ENCODE assay signal across 8 cellular contexts in the genomic region with DNA sequence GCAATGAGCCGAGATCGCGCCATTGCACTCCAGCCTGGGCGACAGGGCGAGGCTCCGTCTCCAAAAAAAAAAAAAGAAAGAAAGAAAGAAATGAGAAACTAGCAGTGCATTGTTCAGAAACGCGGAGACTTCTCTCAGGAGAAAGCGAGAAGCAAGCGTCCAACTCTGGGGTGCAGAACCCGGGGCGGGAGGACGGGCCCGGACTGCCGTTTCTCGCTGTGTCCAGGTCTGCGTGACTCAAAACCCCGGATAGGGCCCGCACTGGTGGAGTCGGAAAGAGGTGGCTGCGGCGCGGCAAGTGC. TPM values are rescaled to one million over a fixed set of nuclear protein-coding genes. Genes with fewer than 3 reads are reported as not detected.
DNase-seq lines count a peak whose midpoint lies in the region; ATAC-seq and TF ChIP-seq lines count a peak whose summit lies in the region.

No MANE protein-coding gene starts in this region.

- H3K9ac ChIP-seq in MM.1S (ENCODE audit: low read length): peak overlapping the region; percentile 100

- H3K4me2 ChIP-seq in MM.1S (ENCODE audit: low read depth, low read length): peak overlapping the region; percentile 94

- H2AFZ ChIP-seq in MM.1S (ENCODE audit: low read length): peak overlapping the region; percentile 71

- H3K27ac ChIP-seq in MM.1S (ENCODE audit: low read length): peak overlapping the region; percentile 100; the same call in 1 of the 2 replicates
- peak overlapping the region; percentile 57 for H3K27ac ChIP-seq in ectodermal cell (ENCODE audit: insufficient read depth, low read depth, low read length, poor library complexity, severe bottlenecking)

- H3K36me3 ChIP-seq in BE2C (no peaks in the 10 kb centered on the region), MM.1S (replicated peaks; ENCODE audit: insufficient read depth, low read length) (no peaks in the 10 kb centered on the region), ectodermal cell (ENCODE audit: control insufficient read depth, insufficient read depth, low read length) (peaks cover 4% of the 10 kb centered on the region)

- 2% methylated on average over 23 of the region's 23 CpGs for WGBS in ectodermal cell, 2 experiments

- ATAC-seq in HG03378 (IDR thresholded peaks at IDR 0.05; ENCODE audit: unreplicated experiment): no peak

- TF ChIP-seq CTCF in BE2C (IDR thresholded peaks at IDR 0.05; ENCODE audit: low read depth, low read length) (no peak), MM.1S (IDR thresholded peaks at IDR 0.05; ENCODE audit: low read length) (no peak), nephron progenitor cell (IDR thresholded peaks at IDR 0.05) (no peak)

- peaks cover 39% of the 10 kb centered on the region for H3K4me1 Mint-ChIP-seq in nephron progenitor cell

- H3K4me3 Mint-ChIP-seq in nephron progenitor cell: peak overlapping the region; percentile 95

- DNase-seq in BE2C (no peak), MM.1S (no peak), nephron progenitor cell (no peak), cortex of kidney (lab: John Stamatoyannopoulos, UW) (no peak), superior temporal gyrus (ENCODE audit: extremely low spot score) (no peak)
- no peak for DNase-seq in stimulated activated CD4-positive, alpha-beta T cell treated with anti-CD3 and anti-CD28 coated beads, Interleukin-12 subunit alpha, Interleukin-12 subunit beta, amount 100 ng/mL, for 4 hours

- H3K4me3 ChIP-seq in BE2C (ENCODE audit: low read depth, low read length): peak overlapping the region; percentile 74
- peak overlapping the region; percentile 98 for H3K4me3 ChIP-seq in MM.1S (ENCODE audit: low read length)
- H3K4me3 ChIP-seq in ectodermal cell (ENCODE audit: insufficient read depth, low read depth, low read length): peak overlapping the region; percentile 94

- no peaks in the 10 kb centered on the region for H3K27me3 ChIP-seq in BE2C
- no peaks in the 10 kb centered on the region for H3K27me3 ChIP-seq in MM.1S (replicated peaks; ENCODE audit: insufficient read depth, low read length)
- H3K27me3 ChIP-seq in ectodermal cell (ENCODE audit: control insufficient read depth, insufficient read depth, low read length, poor library complexity, severe bottlenecking): no peaks in the 10 kb centered on the region

- no peaks in the 10 kb centered on the region for H4K20me1 ChIP-seq in MM.1S (ENCODE audit: insufficient read depth, low read length)

- no peaks in the 10 kb centered on the region for H3K9me3 Mint-ChIP-seq in nephron progenitor cell

- H3K9me2 ChIP-seq in MM.1S (replicated peaks; ENCODE audit: insufficient read depth, low read length): no peaks in the 10 kb centered on the region

- H3K27me3 Mint-ChIP-seq in nephron progenitor cell (ENCODE audit: low read depth, poor library complexity): peaks cover 4% of the 10 kb centered on the region

- H3K79me2 ChIP-seq in MM.1S (ENCODE audit: low read length): peaks cover 23% of the 10 kb centered on the region

- peaks cover 4% of the 10 kb centered on the region; the same call in 1 of the 2 replicates for H3K4me1 ChIP-seq in BE2C
- peaks cover 14% of the 10 kb centered on the region for H3K4me1 ChIP-seq in MM.1S (ENCODE audit: low read length)
- H3K4me1 ChIP-seq in ectodermal cell (ENCODE audit: control insufficient read depth, insufficient read depth, low read length): peaks cover 16% of the 10 kb centered on the region

- H3F3A ChIP-seq in MM.1S (ENCODE audit: insufficient read depth, low read length): peaks cover 8% of the 10 kb centered on the region; the same call in 1 of the 2 replicates

- H3K9me3 ChIP-seq in BE2C (no peaks in the 10 kb centered on the region), MM.1S (replicated peaks; ENCODE audit: insufficient read depth, low read length) (no peaks in the 10 kb centered on the region), ectodermal cell (ENCODE audit: control insufficient read depth, low read length) (no peaks in the 10 kb centered on the region)

- H3K36me3 Mint-ChIP-seq in nephron progenitor cell (ENCODE audit: low read depth): peaks cover 5% of the 10 kb centered on the region

- peak overlapping the region; percentile 93 for H3K27ac Mint-ChIP-seq in nephron progenitor cell

RNA-seq across cellular contexts. Expression of gene MIB2, which starts 0.4 kb away (rescaled TPM):
- 41.5 TPM for polyA plus RNA-seq in BE2C (2012; ENCODE audit: insufficient read depth, insufficient read length, low read depth)
- polyA plus RNA-seq in ectodermal cell (2013, experiment 1 of 4): 58.6 TPM
- polyA plus RNA-seq in ectodermal cell (2013, experiment 2 of 4): 53.6 TPM
- 49.8 TPM for polyA plus RNA-seq in ectodermal cell (2013, experiment 3 of 4)
- 50.5 TPM for polyA plus RNA-seq in ectodermal cell (2013, experiment 4 of 4)

RNA-seq across cellular contexts. Expression of gene FNDC10, which starts 15.0 kb away (rescaled TPM):
- polyA plus RNA-seq in BE2C (2012; ENCODE audit: insufficient read depth, insufficient read length, low read depth): 31.5 TPM
- polyA plus RNA-seq in ectodermal cell (2013, experiment 1 of 4): 9.6 TPM
- 8.0 TPM for polyA plus RNA-seq in ectodermal cell (2013, experiment 2 of 4)
- 7.6 TPM for polyA plus RNA-seq in ectodermal cell (2013, experiment 3 of 4)
- polyA plus RNA-seq in ectodermal cell (2013, experiment 4 of 4): 7.1 TPM

RNA-seq across cellular contexts. Expression of gene MMP23B, which starts 17.1 kb away (rescaled TPM):
- 0.66 TPM for polyA plus RNA-seq in BE2C (2012; ENCODE audit: insufficient read depth, insufficient read length, low read depth)
- polyA plus RNA-seq in ectodermal cell (2013, experiment 1 of 4): 7.1 TPM
- 9.0 TPM for polyA plus RNA-seq in ectodermal cell (2013, experiment 2 of 4)
- 10.0 TPM for polyA plus RNA-seq in ectodermal cell (2013, experiment 3 of 4)
- polyA plus RNA-seq in ectodermal cell (2013, experiment 4 of 4): 13.4 TPM

RNA-seq across cellular contexts. Expression of gene SSU72, which starts 40.2 kb away (rescaled TPM):
- polyA plus RNA-seq in BE2C (2012; ENCODE audit: insufficient read depth, insufficient read length, low read depth): 249 TPM
- 161 TPM for polyA plus RNA-seq in ectodermal cell (2013, experiment 1 of 4)
- 152 TPM for polyA plus RNA-seq in ectodermal cell (2013, experiment 2 of 4)
- polyA plus RNA-seq in ectodermal cell (2013, experiment 3 of 4): 140 TPM
- polyA plus RNA-seq in ectodermal cell (2013, experiment 4 of 4): 158 TPM

RNA-seq across cellular contexts. Expression of gene CDK11B, which starts 43.9 kb away (rescaled TPM):
- 163 TPM for polyA plus RNA-seq in BE2C (2012; ENCODE audit: insufficient read depth, insufficient read length, low read depth)
- polyA plus RNA-seq in ectodermal cell (2013, experiment 1 of 4): 59.8 TPM
- 57.5 TPM for polyA plus RNA-seq in ectodermal cell (2013, experiment 2 of 4)
- polyA plus RNA-seq in ectodermal cell (2013, experiment 3 of 4): 42.4 TPM
- 47.3 TPM for polyA plus RNA-seq in ectodermal cell (2013, experiment 4 of 4)
